19 cellular contexts compared by ENCODE assay signal in the genomic region with DNA sequence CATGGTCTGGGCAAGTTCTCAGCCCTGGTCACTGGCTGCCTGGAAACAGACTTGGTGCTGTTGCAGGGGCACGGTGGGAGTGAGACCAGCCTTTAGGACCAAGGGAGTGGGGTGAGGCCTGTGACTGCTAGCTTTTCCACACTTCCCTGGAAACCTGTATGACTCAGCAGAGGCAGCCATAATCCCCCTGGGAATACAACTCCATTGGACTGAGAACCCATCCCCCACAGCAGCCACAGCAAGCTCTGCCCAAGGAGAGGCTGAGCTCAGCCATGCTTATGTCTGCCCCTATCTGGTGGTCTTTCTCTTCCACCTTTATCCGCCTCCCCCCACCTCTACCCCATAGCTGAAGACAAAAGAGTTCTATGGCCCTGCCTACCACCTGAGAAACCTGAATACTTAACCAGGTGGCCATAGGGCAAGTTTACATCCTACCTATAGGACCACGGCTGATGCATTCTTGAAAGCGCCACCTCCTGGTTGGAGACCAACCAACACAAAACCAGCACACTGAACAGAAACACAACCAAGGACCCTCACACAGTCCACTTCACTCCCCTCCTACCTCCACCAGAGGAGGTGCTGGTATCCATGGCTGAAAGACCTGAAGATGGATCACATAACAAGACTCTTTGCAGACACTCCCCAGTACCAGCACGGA.
"Had no signal": no experiment of that assay in that cellular context is flagged by ENCODE, and none has a peak within 500 bp of the region (broad histone marks: within the 10 kb centered on the region; RNA-seq: fewer than 3 reads in every experiment).

No MANE protein-coding gene starts in this region.

- ATAC-seq: activated CD8-positive, alpha-beta T cell treated with anti-CD3 and anti-CD28 coated beads for 36 hours; activated naive CD4-positive, alpha-beta T cell treated with anti-CD3 and anti-CD28 coated beads, Interleukin-2, amount 50 U/mL, for 72 hours; activated T-cell treated with anti-CD3 and anti-CD28 coated beads, Interleukin-2, amount 50 U/mL, for 72 hours; left lung; mucosa of descending colon; naive thymus-derived CD4-positive, alpha-beta T cell; pancreas had no signal

- H3K27ac Mint-ChIP-seq: activated CD8-positive, alpha-beta T cell treated with anti-CD3 and anti-CD28 coated beads for 36 hours; activated naive CD4-positive, alpha-beta T cell treated with anti-CD3 and anti-CD28 coated beads, Interleukin-2, amount 50 U/mL, for 72 hours; activated T-cell treated with anti-CD3 and anti-CD28 coated beads, Interleukin-2, amount 50 U/mL, for 72 hours; naive thymus-derived CD4-positive, alpha-beta T cell; stimulated activated naive CD8-positive, alpha-beta T cell treated with anti-CD3 and anti-CD28 coated beads, Interleukin-15, Interleukin-2, amounts not matched to agents 100 ng/mL and 50 ng/mL, for 24 hours; type B pancreatic cell had no signal

- H3K27me3 ChIP-seq: left lung, pancreas, sigmoid colon, spleen, suprapubic skin had no signal

- H3K4me3 ChIP-seq: esophagus muscularis mucosa, left lung, mucosa of descending colon, pancreas, sigmoid colon, spleen, suprapubic skin had no signal

- FAIRE-seq: colon, kidney, pancreas had no signal

- H3K4me3 Mint-ChIP-seq: activated CD8-positive, alpha-beta T cell treated with anti-CD3 and anti-CD28 coated beads for 36 hours; activated T-cell treated with anti-CD3 and anti-CD28 coated beads, Interleukin-2, amount 50 U/mL, for 72 hours; naive thymus-derived CD4-positive, alpha-beta T cell; stimulated activated naive CD8-positive, alpha-beta T cell treated with anti-CD3 and anti-CD28 coated beads, Interleukin-15, Interleukin-2, amounts not matched to agents 100 ng/mL and 50 ng/mL, for 24 hours; type B pancreatic cell had no signal

- H3K27me3 Mint-ChIP-seq: activated CD8-positive, alpha-beta T cell treated with anti-CD3 and anti-CD28 coated beads for 36 hours; stimulated activated naive CD8-positive, alpha-beta T cell treated with anti-CD3 and anti-CD28 coated beads, Interleukin-15, Interleukin-2, amounts not matched to agents 100 ng/mL and 50 ng/mL, for 24 hours had no signal

- H3K36me3 Mint-ChIP-seq: naive thymus-derived CD4-positive, alpha-beta T cell; type B pancreatic cell had no signal

- DNase-seq: activated CD4-positive, alpha-beta T cell treated with anti-CD3 and anti-CD28 coated beads for 4 hours; activated CD8-positive, alpha-beta memory T cell treated with anti-CD3 and anti-CD28 coated beads, Interleukin-2, amount 50 U/mL, for 4 hours; activated CD8-positive, alpha-beta T cell treated with anti-CD3 and anti-CD28 coated beads for 36 hours; activated gamma-delta T cell; activated T-cell treated with anti-CD3 and anti-CD28 coated beads, Interleukin-2, amount 50 U/mL, for 72 hours; caudate nucleus; kidney; left lung; mucosa of descending colon; naive thymus-derived CD4-positive, alpha-beta T cell; pancreas; sigmoid colon; spleen had no signal

- H3K4me1 Mint-ChIP-seq: naive thymus-derived CD4-positive, alpha-beta T cell had no signal

- H3K36me3 ChIP-seq: esophagus muscularis mucosa, left lung, pancreas, sigmoid colon, spleen, suprapubic skin had no signal

- H3K9me3 ChIP-seq: mucosa of descending colon, pancreas had no signal
